In genomic region chr7:149427893-149428292, GRCh38 we compare ENCODE assay signal across 27 cellular contexts.
"Had no signal": no experiment of that assay in that cellular context is flagged by ENCODE, and none has a peak within 500 bp of the region (broad histone marks: within the 10 kb centered on the region; RNA-seq: fewer than 3 reads in every experiment).

No MANE protein-coding gene starts in this region.

- H3K9me3 Mint-ChIP-seq: effector memory CD8-positive, alpha-beta T cell; endodermal cell had no signal

- H3K9me3 ChIP-seq: colonic mucosa, esophagus muscularis mucosa, esophagus squamous epithelium, gastrocnemius medialis, gastroesophageal sphincter, heart left ventricle, heart right ventricle had no signal

- H3K27ac ChIP-seq: colonic mucosa, coronary artery, dorsolateral prefrontal cortex, epithelial cell of prostate, esophagus muscularis mucosa, esophagus squamous epithelium, foreskin keratinocyte, gastrocnemius medialis, gastroesophageal sphincter, heart left ventricle, heart right ventricle had no signal

- DNase-seq: colonic mucosa; cortex of kidney; dermis blood vessel endothelial cell; dorsolateral prefrontal cortex; effector CD4-positive, alpha-beta T cell; effector CD8-positive, alpha-beta T cell; effector memory CD4-positive, alpha-beta T cell; effector memory CD8-positive, alpha-beta T cell; endodermal cell; erythroblast; esophagus squamous epithelium; foreskin fibroblast; foreskin keratinocyte; foreskin melanocyte; gastrocnemius medialis; heart left ventricle; heart right ventricle had no signal

- H3K4me3 Mint-ChIP-seq: dendritic cell treated with granulocyte-macrophage colony-stimulating factor and Interleukin-4, amounts not matched to agents 40 ng/mL and 50 ng/mL, for 4 days; effector memory CD8-positive, alpha-beta T cell; endodermal cell had no signal

- H3K4me1 ChIP-seq: colonic mucosa, foreskin keratinocyte, gastrocnemius medialis had no signal

- ATAC-seq: effector memory CD8-positive, alpha-beta T cell; esophagus mucosa; foreskin keratinocyte; gastrocnemius medialis; gastroesophageal sphincter; heart left ventricle; heart right ventricle had no signal

- H3K4me3 ChIP-seq: colonic mucosa, coronary artery, dorsolateral prefrontal cortex, esophagus muscularis mucosa, esophagus squamous epithelium, gastrocnemius medialis, gastroesophageal sphincter, heart left ventricle, heart right ventricle had no signal

- H3K27me3 ChIP-seq: colonic mucosa, dorsolateral prefrontal cortex, esophagus squamous epithelium, foreskin keratinocyte, heart left ventricle had no signal

- H3K27ac Mint-ChIP-seq: dendritic cell treated with granulocyte-macrophage colony-stimulating factor and Interleukin-4, amounts not matched to agents 40 ng/mL and 50 ng/mL, for 4 days; endodermal cell had no signal

- H3K27me3 Mint-ChIP-seq: effector memory CD8-positive, alpha-beta T cell had no signal

- FAIRE-seq: colon, endometrium, endothelial cell of umbilical vein, frontal cortex had no signal
